Comparison of ENCODE assay signal across 11 cellular contexts in genomic region chr3:102415553-102415952, GRCh38. TPM values are rescaled to one million over a fixed set of nuclear protein-coding genes. Genes with fewer than 3 reads are reported as not detected.
DNase-seq lines count a peak whose midpoint lies in the region; ATAC-seq and TF ChIP-seq lines count a peak whose summit lies in the region.
"Had no signal": no experiment of that assay in that cellular context is flagged by ENCODE, and none has a peak within 500 bp of the region (broad histone marks: within the 10 kb centered on the region; RNA-seq: fewer than 3 reads in every experiment).

No MANE protein-coding gene starts in this region.

- no peak for DNase-seq in activated T-cell treated with anti-CD3 and anti-CD28 coated beads, Interleukin-2, amount 50 U/mL, for 72 hours
- no peak for DNase-seq in activated T-cell treated with anti-CD3 and anti-CD28 coated beads, Interleukin-2, amount 50 U/mL, for 48 hours
- DNase-seq in astrocyte of the spinal cord (ENCODE audit: low read depth, low spot score) (peak; percentile 21), NCI-H1694 (lab: John Stamatoyannopoulos, UW) (no peak)
- DNase-seq in stimulated activated effector memory CD8-positive, alpha-beta T cell treated with anti-CD3 and anti-CD28 coated beads, Interleukin-12 subunit alpha, Interleukin-12 subunit beta, amount 100 ng/mL, for 72 hours (ENCODE audit: low spot score in 2 of 2): no peak
- DNase-seq: cortex of kidney, posterior cingulate gyrus, RPMI8226 had no signal

- peaks cover 7% of the 10 kb centered on the region for H3K4me1 Mint-ChIP-seq in activated T-cell treated with anti-CD3 and anti-CD28 coated beads, Interleukin-2, amount 50 U/mL, for 72 hours (ENCODE audit: low read depth)
- no peaks in the 10 kb centered on the region for H3K4me1 Mint-ChIP-seq in stimulated activated effector memory CD8-positive, alpha-beta T cell treated with anti-CD3 and anti-CD28 coated beads, Interleukin-12 subunit alpha, Interleukin-12 subunit beta, amount 100 ng/mL, for 72 hours

- H3K36me3 Mint-ChIP-seq in activated T-cell treated with anti-CD3 and anti-CD28 coated beads, Interleukin-2, amount 50 U/mL, for 72 hours (ENCODE audit: insufficient read depth in 2 of 2): no peaks in the 10 kb centered on the region
- no peaks in the 10 kb centered on the region for H3K36me3 Mint-ChIP-seq in stimulated activated effector memory CD8-positive, alpha-beta T cell treated with anti-CD3 and anti-CD28 coated beads, Interleukin-12 subunit alpha, Interleukin-12 subunit beta, amount 100 ng/mL, for 72 hours

- H3K9me3 Mint-ChIP-seq in activated T-cell treated with anti-CD3 and anti-CD28 coated beads, Interleukin-2, amount 50 U/mL, for 72 hours: no peaks in the 10 kb centered on the region
- H3K9me3 Mint-ChIP-seq in stimulated activated effector memory CD8-positive, alpha-beta T cell treated with anti-CD3 and anti-CD28 coated beads, Interleukin-12 subunit alpha, Interleukin-12 subunit beta, amount 100 ng/mL, for 72 hours: no peaks in the 10 kb centered on the region

- H3K4me3 ChIP-seq in astrocyte of the spinal cord (ENCODE audit: low read depth, low read length): no peak overlapping the region

- in situ Hi-C loops in astrocyte of the spinal cord (cut with HindIII; ENCODE audit: low sequenced_read_pairs): no loop called here

- TF ChIP-seq CTCF in astrocyte of the spinal cord (IDR thresholded peaks at IDR 0.05; ENCODE audit: low read depth, low read length): no peak

- peak overlapping the region; percentile 53 to 78 for H3K4me3 Mint-ChIP-seq in activated T-cell treated with anti-CD3 and anti-CD28 coated beads, Interleukin-2, amount 50 U/mL, for 72 hours
- H3K4me3 Mint-ChIP-seq in stimulated activated effector memory CD8-positive, alpha-beta T cell treated with anti-CD3 and anti-CD28 coated beads, Interleukin-12 subunit alpha, Interleukin-12 subunit beta, amount 100 ng/mL, for 72 hours: peak overlapping the region; percentile 13

- ATAC-seq in activated T-cell treated with anti-CD3 and anti-CD28 coated beads, Interleukin-2, amount 50 U/mL, for 72 hours (replicated peaks in 1 of 2): peak; percentile 39 to 53
- peak; percentile 58 for ATAC-seq in HG03159 (IDR thresholded peaks at IDR 0.05; ENCODE audit: unreplicated experiment)
- ATAC-seq in stimulated activated effector memory CD8-positive, alpha-beta T cell treated with anti-CD3 and anti-CD28 coated beads, Interleukin-12 subunit alpha, Interleukin-12 subunit beta, amount 100 ng/mL, for 72 hours: peak; percentile 54
- ATAC-seq in esophagus mucosa: no peak
- ATAC-seq in HG03025 (IDR thresholded peaks at IDR 0.05; ENCODE audit: low FRiP score, unreplicated experiment): no peak

- peak overlapping the region; percentile 87 for H3K27ac Mint-ChIP-seq in activated T-cell treated with anti-CD3 and anti-CD28 coated beads, Interleukin-2, amount 50 U/mL, for 72 hours
- H3K27ac Mint-ChIP-seq in stimulated activated effector memory CD8-positive, alpha-beta T cell treated with anti-CD3 and anti-CD28 coated beads, Interleukin-12 subunit alpha, Interleukin-12 subunit beta, amount 100 ng/mL, for 72 hours: no peak overlapping the region

- H3K27me3 Mint-ChIP-seq in activated T-cell treated with anti-CD3 and anti-CD28 coated beads, Interleukin-2, amount 50 U/mL, for 72 hours (ENCODE audit: low read depth): no peaks in the 10 kb centered on the region

RNA-seq across cellular contexts. Expression of gene ZPLD1, which starts 19.3 kb away (rescaled TPM):
- total RNA-seq in activated T-cell treated with anti-CD3 and anti-CD28 coated beads, Interleukin-2, amount 50 U/mL, for 72 hours: under 1 TPM; 0.17 to 0.32 TPM
- not detected for total RNA-seq in esophagus mucosa

Comparison
In these comparisons a context has a peak if more than half of its experiments do, and no peak if none do; other contexts are left out.
1. ATAC-seq: peak in activated T-cell treated with anti-CD3 and anti-CD28 coated beads, Interleukin-2, amount 50 U/mL, for 72 hours (2 of 2), HG03159 (single experiment) and stimulated activated effector memory CD8-positive, alpha-beta T cell treated with anti-CD3 and anti-CD28 coated beads, Interleukin-12 subunit alpha, Interleukin-12 subunit beta, amount 100 ng/mL, for 72 hours (single experiment); none in esophagus mucosa (single experiment) and HG03025 (single experiment).